Comparison of ENCODE assay signal across 18 cellular contexts in genomic region chr2:238152811-238153688, GRCh38. TPM values are rescaled to one million over a fixed set of nuclear protein-coding genes. Genes with fewer than 3 reads are reported as not detected.
DNase-seq lines count a peak whose midpoint lies in the region; ATAC-seq and TF ChIP-seq lines count a peak whose summit lies in the region.
"Had no signal": no experiment of that assay in that cellular context is flagged by ENCODE, and none has a peak within 500 bp of the region (broad histone marks: within the 10 kb centered on the region; RNA-seq: fewer than 3 reads in every experiment).

No MANE protein-coding gene starts in this region.

- peaks cover 4% of the 10 kb centered on the region for H3K9me3 Mint-ChIP-seq in activated CD4-positive, alpha-beta T cell treated with anti-CD3 and anti-CD28 coated beads for 36 hours (ENCODE audit: low read depth)
- H3K9me3 Mint-ChIP-seq: T-helper 2 cell treated with Interferon-gamma antibody and Interleukin-4, amounts not matched to agents 5 μg/mL and 100 μg/mL, for 36 hours had no signal

- TF ChIP-seq CTCF in BE2C (IDR thresholded peaks at IDR 0.05; ENCODE audit: low read depth, low read length) (peak; percentile 26; the same call in 1 of the 2 replicates), GM13976 (IDR thresholded peaks at IDR 0.05; ENCODE audit: borderline replicate concordance, control extremely low read depth, extremely low read depth, insufficient read depth, missing control alignments) (peak; percentile 13), astrocyte of the spinal cord (IDR thresholded peaks at IDR 0.05; ENCODE audit: low read depth, low read length) (peak; percentile 35)

- no peak overlapping the region for H3K27ac Mint-ChIP-seq in activated CD4-positive, alpha-beta T cell treated with anti-CD3 and anti-CD28 coated beads for 36 hours
- H3K27ac Mint-ChIP-seq: activated naive CD4-positive, alpha-beta T cell treated with anti-CD3 and anti-CD28 coated beads, Interleukin-2, amount 50 U/mL, for 72 hours; activated T-cell treated with anti-CD3 and anti-CD28 coated beads, Interleukin-2, amount 50 U/mL, for 24 hours; T-helper 2 cell treated with Interferon-gamma antibody and Interleukin-4, amounts not matched to agents 5 μg/mL and 100 μg/mL, for 36 hours had no signal

- H3K4me1 ChIP-seq in BE2C = no peaks in the 10 kb centered on the region
- H3K4me1 ChIP-seq: parathyroid adenoma, vagina had no signal

- H3K27me3 Mint-ChIP-seq in activated CD4-positive, alpha-beta T cell treated with anti-CD3 and anti-CD28 coated beads for 36 hours = no peaks in the 10 kb centered on the region

- no peak overlapping the region for H3K4me3 Mint-ChIP-seq in activated CD4-positive, alpha-beta T cell treated with anti-CD3 and anti-CD28 coated beads for 36 hours
- H3K4me3 Mint-ChIP-seq: activated T-cell treated with anti-CD3 and anti-CD28 coated beads, Interleukin-2, amount 50 U/mL, for 24 hours; T-helper 2 cell treated with Interferon-gamma antibody and Interleukin-4, amounts not matched to agents 5 μg/mL and 100 μg/mL, for 36 hours had no signal

- H3K9me3 ChIP-seq in BE2C = no peaks in the 10 kb centered on the region
- H3K9me3 ChIP-seq: vagina had no signal

- no peaks in the 10 kb centered on the region for H3K27me3 ChIP-seq in BE2C
- H3K27me3 ChIP-seq: vagina had no signal

- CTCF ChIA-PET in activated CD4-positive, alpha-beta T cell treated with anti-CD3 and anti-CD28 coated beads for 36 hours (lab: Charles Lee) = interaction anchor here (0.5 to 0.6 kb wide), 2 partner anchors 210 to 372 kb away, joined by 3 read pairs; no protein-coding TSS in a partner anchor

- no peak for DNase-seq in BE2C
- no peak for DNase-seq in GM13976 (ENCODE audit: low spot score)
- DNase-seq in astrocyte of the spinal cord (ENCODE audit: low read depth, low spot score) = no peak
- DNase-seq in iPS-NIHi11 (ENCODE audit: low spot score) = peak; percentile 46
- DNase-seq in activated CD4-positive, alpha-beta T cell treated with anti-CD3 and anti-CD28 coated beads, Interleukin-2, amount 50 U/mL, for 48 hours = no peak
- no peak for DNase-seq in activated CD4-positive, alpha-beta T cell treated with anti-CD3 and anti-CD28 coated beads for 36 hours
- DNase-seq in Ammon's horn (ENCODE audit: low spot score) = no peak
- DNase-seq: activated CD4-positive, alpha-beta T cell treated with anti-CD3 and anti-CD28 coated beads for 48 hours; activated T-cell treated with anti-CD3 and anti-CD28 coated beads, Interleukin-2, amount 50 U/mL, for 24 hours; effector CD8-positive, alpha-beta T cell; NCI-H2171; NCI-H82 had no signal

- H3K36me3 Mint-ChIP-seq in activated CD4-positive, alpha-beta T cell treated with anti-CD3 and anti-CD28 coated beads for 36 hours (ENCODE audit: low read depth) = no peaks in the 10 kb centered on the region
- H3K36me3 Mint-ChIP-seq: activated naive CD4-positive, alpha-beta T cell treated with anti-CD3 and anti-CD28 coated beads, Interleukin-2, amount 50 U/mL, for 72 hours had no signal

- in situ Hi-C loops in GM13976 (cut with MboI; ENCODE audit: low sequenced_read_pairs, unreplicated experiment) (no loop called here), astrocyte of the spinal cord (cut with HindIII; ENCODE audit: low sequenced_read_pairs) (no loop called here)

- ATAC-seq in activated CD4-positive, alpha-beta T cell treated with anti-CD3 and anti-CD28 coated beads for 36 hours = no peak
- ATAC-seq in GM21447 (IDR thresholded peaks at IDR 0.05; ENCODE audit: unreplicated experiment) = no peak
- ATAC-seq: activated naive CD4-positive, alpha-beta T cell treated with anti-CD3 and anti-CD28 coated beads, Interleukin-2, amount 50 U/mL, for 72 hours had no signal

- no peak overlapping the region for H3K4me3 ChIP-seq in BE2C (ENCODE audit: low read depth, low read length)
- no peak overlapping the region for H3K4me3 ChIP-seq in astrocyte of the spinal cord (ENCODE audit: low read depth, low read length)
- H3K4me3 ChIP-seq: vagina had no signal

- intact Hi-C loops in activated CD4-positive, alpha-beta T cell treated with anti-CD3 and anti-CD28 coated beads for 36 hours (cut with DNase I, micrococcal nuclease) = no loop called here

- POLR2A ChIA-PET in activated CD4-positive, alpha-beta T cell treated with anti-CD3 and anti-CD28 coated beads for 36 hours (lab: Charles Lee) = no interaction called here

- H3K4me1 Mint-ChIP-seq in activated CD4-positive, alpha-beta T cell treated with anti-CD3 and anti-CD28 coated beads for 36 hours = no peaks in the 10 kb centered on the region

- no peaks in the 10 kb centered on the region for H3K36me3 ChIP-seq in BE2C
- H3K36me3 ChIP-seq: vagina had no signal

RNA-seq across cellular contexts. Expression of gene ERFE, which starts 5.7 kb away (rescaled TPM):
- 0.43 TPM for polyA plus RNA-seq in BE2C (2012; ENCODE audit: insufficient read depth, insufficient read length, low read depth)
- under 1 TPM; 0.07 to 0.39 TPM for total RNA-seq in activated CD4-positive, alpha-beta T cell treated with anti-CD3 and anti-CD28 coated beads for 36 hours
- total RNA-seq: vagina had no signal

RNA-seq across cellular contexts. Expression of gene KLHL30, which starts 14.6 kb away (rescaled TPM):
- polyA plus RNA-seq in BE2C (2012; ENCODE audit: insufficient read depth, insufficient read length, low read depth) = 1.8 TPM
- total RNA-seq in activated CD4-positive, alpha-beta T cell treated with anti-CD3 and anti-CD28 coated beads for 36 hours = not detected
- total RNA-seq: activated naive CD4-positive, alpha-beta T cell treated with anti-CD3 and anti-CD28 coated beads, Interleukin-2, amount 50 U/mL, for 72 hours; mononuclear cell had no signal

RNA-seq across cellular contexts. Expression of gene ILKAP, which starts 50.4 kb away (rescaled TPM):
- polyA plus RNA-seq in BE2C (2012; ENCODE audit: insufficient read depth, insufficient read length, low read depth) = 46.4 TPM
- total RNA-seq in activated CD4-positive, alpha-beta T cell treated with anti-CD3 and anti-CD28 coated beads for 36 hours = 10 to 100 TPM; 39.2 to 44.3 TPM

RNA-seq across cellular contexts. Expression of gene ESPNL, which starts 52.9 kb away (rescaled TPM):
- polyA plus RNA-seq in BE2C (2012; ENCODE audit: insufficient read depth, insufficient read length, low read depth) = 0.65 TPM
- under 1 TPM; 0.16 to 0.21 TPM for total RNA-seq in activated CD4-positive, alpha-beta T cell treated with anti-CD3 and anti-CD28 coated beads for 36 hours
